26 cellular contexts compared by ENCODE assay signal in the genomic region with DNA sequence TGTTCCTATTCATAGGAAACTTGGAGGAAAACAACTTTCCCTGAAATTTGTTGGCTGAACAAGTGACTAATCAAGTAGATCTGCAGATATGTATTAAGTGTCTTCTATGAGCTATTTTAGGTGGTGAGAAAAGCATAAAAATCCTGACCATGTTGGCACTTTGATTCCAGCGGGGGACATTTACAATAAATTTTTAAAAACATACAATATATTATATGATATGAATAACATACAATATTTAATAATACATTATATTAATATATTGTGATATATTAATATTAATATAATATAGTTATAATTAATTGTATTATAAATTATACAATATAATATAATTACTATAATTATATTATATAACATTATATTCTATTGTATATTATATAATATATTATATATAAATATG.
"Had no signal": no experiment of that assay in that cellular context is flagged by ENCODE, and none has a peak within 500 bp of the region (broad histone marks: within the 10 kb centered on the region; RNA-seq: fewer than 3 reads in every experiment).

No MANE protein-coding gene starts in this region.

- H3K36me3 ChIP-seq: adrenal gland, colonic mucosa, WERI-Rb-1 had no signal

- H3K4me3 ChIP-seq: adrenal gland, body of pancreas, colonic mucosa had no signal

- H3K9me3 ChIP-seq: adrenal gland, body of pancreas, colonic mucosa had no signal

- H3K27ac ChIP-seq: adrenal gland, body of pancreas, colonic mucosa, WERI-Rb-1 had no signal

- DNase-seq: activated CD4-positive, alpha-beta memory T cell treated with anti-CD3 and anti-CD28 coated beads for 36 hours; activated CD4-positive, alpha-beta T cell treated with anti-CD3 and anti-CD28 coated beads for 36 hours; activated CD4-positive, alpha-beta T cell treated with anti-CD3 and anti-CD28 coated beads, Interleukin-2, amount 10 ng/mL, durations not matched to agents 24 days and 14 days; activated CD4-positive, CD25-positive, alpha-beta regulatory T cell; activated CD4-positive, CD25-positive, alpha-beta regulatory T cell treated with anti-CD3 and anti-CD28 coated beads, Interleukin-2, amount 50 U/mL, for 72 hours; activated CD8-positive, alpha-beta memory T cell treated with anti-CD3 and anti-CD28 coated beads, Interleukin-2, amount 10 ng/mL, durations not matched to agents 7 days and 5 days; activated CD8-positive, alpha-beta memory T cell treated with anti-CD3 and anti-CD28 coated beads, Interleukin-2, amount 50 U/mL, for 4 hours; activated CD8-positive, alpha-beta T cell treated with anti-CD3 and anti-CD28 coated beads, Interleukin-2, amount 10 ng/mL, durations not matched to agents 7 days and 5 days; activated effector memory CD4-positive, alpha-beta T cell treated with anti-CD3 and anti-CD28 coated beads, Interleukin-2, amount 50 U/mL, for 16 hours; activated naive CD4-positive, alpha-beta T cell treated with anti-CD3 and anti-CD28 coated beads for 36 hours; activated naive CD8-positive, alpha-beta T cell treated with anti-CD3 and anti-CD28 coated beads for 36 hours; activated naive CD8-positive, alpha-beta T cell treated with anti-CD3 and anti-CD28 coated beads, Interleukin-2, amount 50 U/mL, for 24 hours; activated T-cell treated with anti-CD3 and anti-CD28 coated beads, Interleukin-2, amount 50 U/mL, for 1 hour; activated T-cell treated with anti-CD3 and anti-CD28 coated beads, Interleukin-2, amount 50 U/mL, for 48 hours; adrenal gland; amygdala; aorta; body of pancreas; caudate nucleus; colonic mucosa; effector CD8-positive, alpha-beta T cell; foreskin fibroblast; head of caudate nucleus; T-helper 2 cell; WERI-Rb-1 had no signal

- ATAC-seq: activated CD4-positive, alpha-beta T cell treated with anti-CD3 and anti-CD28 coated beads for 36 hours; activated CD8-positive, alpha-beta memory T cell treated with anti-CD3 and anti-CD28 coated beads, Interleukin-2, amount 10 ng/mL, durations not matched to agents 7 days and 5 days; activated CD8-positive, alpha-beta T cell treated with anti-CD3 and anti-CD28 coated beads, Interleukin-2, amount 10 ng/mL, durations not matched to agents 7 days and 5 days; activated naive CD8-positive, alpha-beta T cell treated with anti-CD3 and anti-CD28 coated beads, Interleukin-2, amount 50 U/mL, for 24 hours; body of pancreas; esophagus mucosa had no signal

- H3K27me3 ChIP-seq: adrenal gland, body of pancreas, colonic mucosa had no signal

- H3K4me1 ChIP-seq: adrenal gland, body of pancreas, colonic mucosa had no signal
